ENCODE assay signal across 23 cellular contexts in the genomic region with DNA sequence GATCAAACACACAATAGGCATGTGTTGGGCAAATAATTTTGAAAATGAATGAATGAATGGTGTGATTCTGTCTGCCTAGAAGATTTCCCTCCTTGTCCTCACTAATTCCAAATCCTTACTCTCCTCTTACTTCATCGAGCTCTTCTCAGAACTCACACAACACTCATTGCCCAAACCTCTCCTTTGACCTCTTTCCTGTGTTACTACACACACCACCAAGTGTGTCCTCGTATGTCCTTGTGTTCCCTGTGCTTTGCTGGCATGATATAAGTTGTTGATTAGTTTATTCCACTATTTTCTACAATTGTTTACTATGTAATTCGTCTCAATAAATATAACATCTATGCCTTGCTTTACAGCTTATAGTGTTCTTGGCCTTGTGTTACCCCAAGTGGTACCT. TPM values are rescaled to one million over a fixed set of nuclear protein-coding genes. Genes with fewer than 3 reads are reported as not detected.
A peak's percentile ranks its signal among the peaks of the same experiment; 100 is the strongest.
DNase-seq lines count a peak whose midpoint lies in the region; ATAC-seq, FAIRE-seq and TF ChIP-seq lines count a peak whose summit lies in the region.
"Had no signal": no experiment of that assay in that cellular context is flagged by ENCODE, and none has a peak within 500 bp of the region (broad histone marks: within the 10 kb centered on the region; RNA-seq: fewer than 3 reads in every experiment).

No MANE protein-coding gene starts in this region.

- H3K9ac ChIP-seq in liver (ENCODE audit: low read depth in 1 of 2, low read length in 2 of 2), result no peak overlapping the region
- H3K9ac ChIP-seq in HepG2 (ENCODE audit: insufficient read depth, low read depth, low read length), result no peak overlapping the region
- peak overlapping the region; percentile 34 for H3K9ac ChIP-seq in adipocyte (ENCODE audit: low read length)
- H3K9ac ChIP-seq: BLaER1 treated with 17β-estradiol and CSF1 and Interleukin-3, amounts not matched to agents 10 nM and 100 nM had no signal

- no peak for ATAC-seq in HepG2
- ATAC-seq in left lobe of liver, result peak; percentile 77
- ATAC-seq in left colon, result no peak
- ATAC-seq: A549; CD8-positive, alpha-beta T cell had no signal

- no TSS peak for BruUV-seq in HepG2 (replicated peaks; lab: Mats Ljungman, UMichigan)

- no peaks in the 10 kb centered on the region for H3K79me2 ChIP-seq in HepG2 (ENCODE audit: insufficient read depth, low read length)

- no peak overlapping the region for H2AFZ ChIP-seq in HepG2 (ENCODE audit: low read length)

- 52% methylated on average over 3 of the region's 3 CpGs for WGBS in liver
- WGBS in HepG2 (ENCODE audit: low lambda C conversion rate), result 2% methylated on average over 3 of the region's 3 CpGs
- 91 to 93% methylated on average over 3 of the region's 3 CpGs for WGBS in testis, 2 donors

- no peak overlapping the region for H3K4me2 ChIP-seq in HepG2 (ENCODE audit: low read depth, low read length)
- H3K4me2 ChIP-seq: A549 had no signal

- no peak for FAIRE-seq in HepG2 (lab: Jason Lieb, UNC)
- FAIRE-seq: A549, G401.6, GM12891, GM19239 had no signal

- TF ChIP-seq RAD21 in liver (IDR thresholded peaks at IDR 0.05), result no peak
- TF ChIP-seq RAD21 in HepG2 (CRISPR knock-in tag; IDR thresholded peaks at IDR 0.05), result no peak

- POLR2A ChIA-PET in HepG2 (lab: Yijun Ruan, JAX), result no interaction called here

- in situ Hi-C loops in HepG2 (cut with HindIII; ENCODE audit: extremely low pct_ligation_motif_present, low pct_unique_long_range_greater_than_20kb), result no loop called here

- CTCF ChIA-PET in HepG2 (lab: Yijun Ruan, JAX; ENCODE audit: low intra/inter-chr PET ratio, low total read pairs), result no interaction called here

- TF ChIP-seq EP300 in HepG2 (IDR thresholded peaks at IDR 0.05; ENCODE audit: low read depth in 2 of 2, low read length in 2 of 2) (no peak), HepG2 (CRISPR knock-in tag; IDR thresholded peaks at IDR 0.05; ENCODE audit: borderline replicate concordance) (no peak)

- DNase-seq in HepG2 (ENCODE audit: low spot score), result no peak
- DNase-seq in adipocyte (ENCODE audit: low read depth), result no peak
- no peak for DNase-seq in left lobe of liver (ENCODE audit: low spot score)
- no peak for DNase-seq in testis
- DNase-seq in left colon, result no peak
- DNase-seq in DMS53 (lab: John Stamatoyannopoulos, UW), result no peak
- DNase-seq: AML-193; Caco-2; Calu3; CD4-positive, alpha-beta T cell; CD8-positive, alpha-beta T cell; DMS 273 treated with DMSO at 0.1 percent for 48 hours; DMS153; DMS79 treated with DMSO at 0.1 percent for 48 hours; GF-D8 had no signal

- TF ChIP-seq POLR2A in HepG2 (IDR thresholded peaks at IDR 0.05; ENCODE audit: insufficient read depth in 1 of 2, low read depth in 2 of 2, low read length in 2 of 2), result no peak
- TF ChIP-seq POLR2A in testis (IDR thresholded peaks at IDR 0.05), result no peak

- H3K27me3 ChIP-seq in liver (ENCODE audit: control insufficient read depth in 4 of 4, insufficient read depth in 4 of 4, low read length in 3 of 4) (no peaks in the 10 kb centered on the region), HepG2 (ENCODE audit: control insufficient read depth in 1 of 2, insufficient read depth in 2 of 2, low read length in 2 of 2) (peaks cover 1 to 10% of the 10 kb centered on the region in 2 experiments; a peak in 2 of 5 replicates), adipocyte (replicated peaks; ENCODE audit: control insufficient read depth, insufficient read depth, low read length) (peaks cover 5% of the 10 kb centered on the region), testis (no peaks in the 10 kb centered on the region)
- H3K27me3 ChIP-seq: BLaER1 treated with 17β-estradiol and CSF1 and Interleukin-3, amounts not matched to agents 10 nM and 100 nM had no signal

- H3K4me3 ChIP-seq in liver (ENCODE audit: low read depth in 1 of 3, low read length in 3 of 3) (no peak overlapping the region), HepG2 (replicated peaks in 1 of 3; ENCODE audit: insufficient read depth in 1 of 3, low read depth in 2 of 3, low read length in 3 of 3) (no peak overlapping the region), adipocyte (ENCODE audit: low read length) (no peak overlapping the region), testis (no peak overlapping the region)
- H3K4me3 ChIP-seq: A549; BLaER1 treated with 17β-estradiol and CSF1 and Interleukin-3, amounts not matched to agents 10 nM and 100 nM had no signal

- H3K27ac ChIP-seq in liver (ENCODE audit: low read depth in 1 of 2, low read length in 2 of 2) (no peak overlapping the region), HepG2 (ENCODE audit: extremely low read length, insufficient read depth, low read length) (no peak overlapping the region), testis (no peak overlapping the region)
- H3K27ac ChIP-seq: 22Rv1; A549; BLaER1 treated with 17β-estradiol and CSF1 and Interleukin-3, amounts not matched to agents 10 nM and 100 nM; C4-2B had no signal

- peaks cover 0 to 2% (median 0%) of the 10 kb centered on the region in 4 donors for H3K9me3 ChIP-seq in liver (ENCODE audit: control insufficient read depth in 4 of 4, low read length in 3 of 4)
- no peaks in the 10 kb centered on the region for H3K9me3 ChIP-seq in HepG2 (ENCODE audit: low read length)
- H3K9me3 ChIP-seq in adipocyte (ENCODE audit: control insufficient read depth, low read length), result peaks cover 20% of the 10 kb centered on the region
- no peaks in the 10 kb centered on the region for H3K9me3 ChIP-seq in testis
- H3K9me3 ChIP-seq: Caco-2 had no signal

- intact Hi-C loops in HepG2 (cut with micrococcal nuclease; ENCODE audit: unreplicated experiment) (no loop called here), testis (cut with DNase I; ENCODE audit: low total_unique reads) (no loop called here), left colon (cut with DNase I, micrococcal nuclease) (no loop called here)

- H4K20me1 ChIP-seq in HepG2 (ENCODE audit: insufficient read depth, low read length), result no peaks in the 10 kb centered on the region
- H4K20me1 ChIP-seq: BLaER1 treated with 17β-estradiol and CSF1 and Interleukin-3, amounts not matched to agents 10 nM and 100 nM had no signal

- no peaks in the 10 kb centered on the region for H3K4me1 ChIP-seq in liver (ENCODE audit: control insufficient read depth in 4 of 4, insufficient read depth in 4 of 4, low read length in 3 of 4)
- H3K4me1 ChIP-seq in HepG2 (ENCODE audit: insufficient read depth, low read length), result no peaks in the 10 kb centered on the region
- peaks cover 15% of the 10 kb centered on the region for H3K4me1 ChIP-seq in adipocyte (ENCODE audit: control insufficient read depth, insufficient read depth, low read length)
- no peaks in the 10 kb centered on the region for H3K4me1 ChIP-seq in testis
- H3K4me1 ChIP-seq: Caco-2 had no signal

- TF ChIP-seq CTCF in liver (IDR thresholded peaks at IDR 0.05; ENCODE audit: low read depth, low read length, missing input control), result no peak
- no peak for TF ChIP-seq CTCF in HepG2 (CRISPR knock-in tag; IDR thresholded peaks at IDR 0.05)
- no peak for TF ChIP-seq CTCF in testis (IDR thresholded peaks at IDR 0.05)

- no peaks in the 10 kb centered on the region for H3K36me3 ChIP-seq in liver (ENCODE audit: control insufficient read depth in 4 of 4, insufficient read depth in 3 of 4, low read depth in 1 of 4, low read length in 3 of 4)
- no peaks in the 10 kb centered on the region for H3K36me3 ChIP-seq in HepG2 (replicated peaks in 1 of 2; ENCODE audit: control insufficient read depth in 1 of 2, insufficient read depth in 2 of 2, low read length in 2 of 2)
- H3K36me3 ChIP-seq in adipocyte (ENCODE audit: control insufficient read depth, insufficient read depth, low read length, severe bottlenecking), result no peaks in the 10 kb centered on the region
- no peaks in the 10 kb centered on the region for H3K36me3 ChIP-seq in testis (ENCODE audit: low read depth, missing control alignments)
- H3K36me3 ChIP-seq: BLaER1 treated with 17β-estradiol and CSF1 and Interleukin-3, amounts not matched to agents 10 nM and 100 nM had no signal

TF ChIP-seq in liver, 16 proteins besides CTCF, POLR2A, EP300 and RAD21 (continues in another document):
- TF ChIP-seq JUND (IDR thresholded peaks at IDR 0.05), result no peak

TF ChIP-seq in HepG2, 621 proteins besides CTCF, POLR2A, EP300 and RAD21 (continues in another document):
- TF ChIP-seq SP1 (IDR thresholded peaks at IDR 0.05) (no peak), SP1 (CRISPR knock-in tag; IDR thresholded peaks at IDR 0.05) (no peak), FOXK2 (IDR thresholded peaks at IDR 0.05) (no peak), NFKB2 (CRISPR knock-in tag; IDR thresholded peaks at IDR 0.05; ENCODE audit: borderline replicate concordance) (no peak)

RNA-seq across cellular contexts. Expression of a gene that starts 41.4 kb away (rescaled TPM):
- 100 to 1,000 TPM in 1 of 2 donors, 10 to 100 TPM in 1; 75.8 to 153 TPM for total RNA-seq in liver
- polyA plus RNA-seq in liver, result 100 to 1,000 TPM in 1 of 2 donors, 10 to 100 TPM in 1; 47.5 to 182 TPM
- total RNA-seq in HepG2 (2016; rRNA removed; fragmentation: Illumina TruSeq; extraction: Trizol), result 18.1 and 39.6 TPM in 2 replicates
- 5.4 TPM in 2 replicates for total RNA-seq in HepG2 (2016; cell fraction: cytosol; rRNA removed; fragmentation: Illumina TruSeq; extraction: Trizol; ENCODE audit: low read depth)
- 15.0 and 40.1 TPM in 2 replicates for total RNA-seq in HepG2 (2016; cell fraction: insoluble cytoplasmic fraction; rRNA removed; fragmentation: Illumina TruSeq; extraction: Trizol)
- total RNA-seq in HepG2 (2016; cell fraction: membrane; rRNA removed; fragmentation: Illumina TruSeq; extraction: Trizol), result 12.5 and 13.0 TPM in 2 replicates
- total RNA-seq in HepG2 (2016; cell fraction: nucleus; rRNA removed; fragmentation: Illumina TruSeq; extraction: Trizol), result 37.9 and 44.3 TPM in 2 replicates
- 39.3 and 44.2 TPM in 2 replicates for polyA plus RNA-seq in HepG2 (2011; rRNA removed)
- 49.4 and 53.3 TPM in 2 replicates for polyA plus RNA-seq in HepG2 (2011; cell fraction: cytosol; rRNA removed)
- polyA plus RNA-seq in HepG2 (2011; cell fraction: nucleus; rRNA removed), result 41.5 and 42.3 TPM in 2 replicates
- polyA plus RNA-seq in HepG2 (2012), result 62.4 and 72.1 TPM in 2 replicates
- 5.6 and 5.7 TPM in 2 replicates for polyA plus RNA-seq in HepG2 (2016; cell fraction: cytosol; fragmentation: Illumina TruSeq; extraction: Trizol; ENCODE audit: low read depth)
- polyA plus RNA-seq in HepG2 (2016; cell fraction: insoluble cytoplasmic fraction; fragmentation: Illumina TruSeq; extraction: Trizol; ENCODE audit: low read depth), result 17.3 and 20.6 TPM in 2 replicates
- polyA plus RNA-seq in HepG2 (2016; cell fraction: membrane; fragmentation: Illumina TruSeq; extraction: Trizol; ENCODE audit: low read depth), result 9.2 TPM in 2 replicates
- polyA plus RNA-seq in HepG2 (2016; cell fraction: nucleus; fragmentation: Illumina TruSeq; extraction: Trizol; ENCODE audit: insufficient read depth, low read depth), result 63.7 and 66.5 TPM in 2 replicates
- 56.6 and 150 TPM in 2 replicates for polyA minus RNA-seq in HepG2 (2011; rRNA and poly(A)+ RNA removed; ENCODE audit: low replicate concordance)
- polyA minus RNA-seq in HepG2 (2011; cell fraction: cytosol; rRNA and poly(A)+ RNA removed), result 31.7 and 33.5 TPM in 2 replicates
- polyA minus RNA-seq in HepG2 (2011; cell fraction: nucleus; rRNA and poly(A)+ RNA removed), result 30.0 and 30.1 TPM in 2 replicates
- 83.7 TPM for total RNA-seq in left lobe of liver
- total RNA-seq in testis, result 100 to 1,000 TPM; 114 to 135 TPM
- polyA plus RNA-seq in testis (ENCODE audit: insufficient read depth, low read depth, low replicate concordance), result 63.0 TPM
- total RNA-seq in left colon, result 10 to 100 TPM; 56.8 to 63.2 TPM
